8 cellular contexts compared by ENCODE assay signal in genomic region chr7:1159933-1160664, GRCh38. TPM values are rescaled to one million over a fixed set of nuclear protein-coding genes. Genes with fewer than 3 reads are reported as not detected.
DNase-seq lines count a peak whose midpoint lies in the region; ATAC-seq and TF ChIP-seq lines count a peak whose summit lies in the region.

Gene ZFAND2A, minus strand, starts transcription at chr7:1160196. Its CDS starts 1,984 bp downstream, at chr7:1158212.

- no peaks in the 10 kb centered on the region for H3K27me3 ChIP-seq in BLaER1 treated with 17β-estradiol and CSF1 and Interleukin-3, amounts not matched to agents 10 nM and 100 nM
- H3K27me3 ChIP-seq in colonic mucosa, result no peaks in the 10 kb centered on the region

- H3K27ac ChIP-seq in BLaER1 treated with 17β-estradiol and CSF1 and Interleukin-3, amounts not matched to agents 10 nM and 100 nM, result peak within 1 kb of the TSS; percentile 90 to 98 (median 94)
- peak within 1 kb of the TSS; percentile 86 for H3K27ac ChIP-seq in colonic mucosa

- no peaks in the 10 kb centered on the region for H3K9me3 Mint-ChIP-seq in activated CD4-positive, alpha-beta T cell treated with anti-CD3 and anti-CD28 coated beads, Interleukin-2, amount 10 ng/mL, durations not matched to agents 24 days and 14 days

- ATAC-seq in GM19328 (IDR thresholded peaks at IDR 0.05; ENCODE audit: unreplicated experiment), result peak; percentile 96
- peak; percentile 83 for ATAC-seq in HG03469 (IDR thresholded peaks at IDR 0.05; ENCODE audit: unreplicated experiment)
- ATAC-seq in left colon, result peak; percentile 89

- DNase-seq in NCI-H526 treated with DMSO at 0.1 percent for 48 hours (lab: John Stamatoyannopoulos, UW) (peak; percentile 90), colonic mucosa (peak; percentile 100), left colon (peak; percentile 98 to 99)
- DNase-seq in activated CD4-positive, alpha-beta T cell treated with anti-CD3 and anti-CD28 coated beads, Interleukin-2, amount 10 ng/mL, durations not matched to agents 24 days and 14 days, result peak; percentile 100
- DNase-seq in stimulated activated CD4-positive, alpha-beta T cell treated with anti-CD3 and anti-CD28 coated beads, Interleukin-1b, Interleukin-23, amount 100 ng/mL, for 4 hours (ENCODE audit: low read depth in 2 of 2), result peak; percentile 97 to 98

- H3K9ac ChIP-seq in BLaER1 treated with 17β-estradiol and CSF1 and Interleukin-3, amounts not matched to agents 10 nM and 100 nM, result peak within 1 kb of the TSS; percentile 89 to 97 (median 93)
- H3K9ac ChIP-seq in colonic mucosa (ENCODE audit: low read depth in 2 of 2, low read length in 2 of 2), result peak within 1 kb of the TSS; percentile 85 to 99

- peak within 1 kb of the TSS; percentile 89 to 99 (median 97) for H3K4me2 ChIP-seq in BLaER1 treated with 17β-estradiol and CSF1 and Interleukin-3, amounts not matched to agents 10 nM and 100 nM

- H3K4me3 Mint-ChIP-seq in activated CD4-positive, alpha-beta T cell treated with anti-CD3 and anti-CD28 coated beads, Interleukin-2, amount 10 ng/mL, durations not matched to agents 24 days and 14 days, result peak within 1 kb of the TSS; percentile 93

- H3K27ac Mint-ChIP-seq in activated CD4-positive, alpha-beta T cell treated with anti-CD3 and anti-CD28 coated beads, Interleukin-2, amount 10 ng/mL, durations not matched to agents 24 days and 14 days, result peak within 1 kb of the TSS; percentile 89

- peak within 1 kb of the TSS; percentile 78 to 94 (median 88) for H3K4me3 ChIP-seq in BLaER1 treated with 17β-estradiol and CSF1 and Interleukin-3, amounts not matched to agents 10 nM and 100 nM
- peak within 1 kb of the TSS; percentile 55 for H3K4me3 ChIP-seq in colonic mucosa

- H3K4me1 ChIP-seq in BLaER1 treated with 17β-estradiol and CSF1 and Interleukin-3, amounts not matched to agents 10 nM and 100 nM, result peaks cover 23 to 36% (median 28%) of the 10 kb centered on the region in 10 experiments
- H3K4me1 ChIP-seq in colonic mucosa, result no peaks in the 10 kb centered on the region

- H4K20me1 ChIP-seq in BLaER1 treated with 17β-estradiol and CSF1 and Interleukin-3, amounts not matched to agents 10 nM and 100 nM, result peaks cover 3 to 38% (median 20%) of the 10 kb centered on the region in 11 experiments; a peak in 16 of 22 replicates

- intact Hi-C loops in activated CD4-positive, alpha-beta T cell treated with anti-CD3 and anti-CD28 coated beads, Interleukin-2, amount 10 ng/mL, durations not matched to agents 24 days and 14 days (cut with micrococcal nuclease), result loop anchor here (1.0 to 5.0 kb wide), 5 partner anchors 10 to 372 kb away; partner anchors contain the start of genes GPR146 and MAFK
- intact Hi-C loops in colonic mucosa (cut with DNase I) (loop anchor here (5.0 kb wide), 1 partner anchor 73 kb away; the partner anchor contains the start of gene GPER1), left colon (cut with DNase I, micrococcal nuclease) (no loop called here)

- H3K36me3 ChIP-seq in BLaER1 treated with 17β-estradiol and CSF1 and Interleukin-3, amounts not matched to agents 10 nM and 100 nM, result peaks cover 27 to 36% (median 30%) of the 10 kb centered on the region in 11 experiments
- H3K36me3 ChIP-seq in colonic mucosa, result no peaks in the 10 kb centered on the region

- H3K9me3 ChIP-seq in BLaER1 treated with 17β-estradiol and CSF1 and Interleukin-3, amounts not matched to agents 10 nM and 100 nM (replicated peaks in 1 of 11), result no peaks in the 10 kb centered on the region
- no peaks in the 10 kb centered on the region for H3K9me3 ChIP-seq in colonic mucosa

- H3K27me3 Mint-ChIP-seq in activated CD4-positive, alpha-beta T cell treated with anti-CD3 and anti-CD28 coated beads, Interleukin-2, amount 10 ng/mL, durations not matched to agents 24 days and 14 days, result no peaks in the 10 kb centered on the region

- H3K4me1 Mint-ChIP-seq in activated CD4-positive, alpha-beta T cell treated with anti-CD3 and anti-CD28 coated beads, Interleukin-2, amount 10 ng/mL, durations not matched to agents 24 days and 14 days, result peaks cover 18% of the 10 kb centered on the region

- H3K36me3 Mint-ChIP-seq in activated CD4-positive, alpha-beta T cell treated with anti-CD3 and anti-CD28 coated beads, Interleukin-2, amount 10 ng/mL, durations not matched to agents 24 days and 14 days (ENCODE audit: low read depth), result peaks cover 34% of the 10 kb centered on the region

- TF ChIP-seq CTCF in colonic mucosa (IDR thresholded peaks at IDR 0.05), result no peak

RNA-seq across cellular contexts. Expression of gene ZFAND2A, which starts in this region (rescaled TPM):
- total RNA-seq in activated CD4-positive, alpha-beta T cell treated with anti-CD3 and anti-CD28 coated beads, Interleukin-2, amount 10 ng/mL, durations not matched to agents 24 days and 14 days, result 19.9 and 24.2 TPM in 2 replicates
- 10 to 100 TPM; 26.2 to 38.7 TPM for total RNA-seq in colonic mucosa
- total RNA-seq in left colon, result 10 to 100 TPM; 40.7 to 90.0 TPM

Comparison
In these comparisons a context has a peak if more than half of its experiments do, and no peak if none do; other contexts are left out.
1. Peak in every context shown above with its lines: DNase-seq, ATAC-seq, H3K4me3 ChIP-seq and H3K27ac ChIP-seq.
2. intact Hi-C loops: an anchor here in activated CD4-positive, alpha-beta T cell treated with anti-CD3 and anti-CD28 coated beads, Interleukin-2, amount 10 ng/mL, durations not matched to agents 24 days and 14 days (1.0 to 5.0 kb wide) and colonic mucosa (5.0 kb wide); none called in left colon.